8 cellular contexts compared by ENCODE assay signal in genomic region chr1:113809651-113810602, GRCh38. TPM values are rescaled to one million over a fixed set of nuclear protein-coding genes. Genes with fewer than 3 reads are reported as not detected.
DNase-seq lines count a peak whose midpoint lies in the region; ATAC-seq and TF ChIP-seq lines count a peak whose summit lies in the region.

No MANE protein-coding gene starts in this region.

- peaks cover 24 to 67% (median 45%) of the 10 kb centered on the region in 4 donors for H3K4me1 Mint-ChIP-seq in CD4-positive, CD25-positive, alpha-beta regulatory T cell
- peaks cover 31 to 70% (median 57%) of the 10 kb centered on the region in 7 donors for H3K4me1 Mint-ChIP-seq in naive thymus-derived CD4-positive, alpha-beta T cell

- no peak for DNase-seq in CD4-positive, CD25-positive, alpha-beta regulatory T cell
- no peak for DNase-seq in Jurkat, Clone E6-1 (ENCODE audit: low read depth, low spot score)
- DNase-seq in breast epithelium (ENCODE audit: low spot score in 2 of 2): no peak
- no peak for DNase-seq in naive thymus-derived CD4-positive, alpha-beta T cell
- DNase-seq in activated effector memory CD4-positive, alpha-beta T cell treated with anti-CD3 and anti-CD28 coated beads, Interleukin-2, amount 50 U/mL, for 16 hours: no peak

- peak overlapping the region; percentile 94 to 99 (median 97) for H3K4me3 Mint-ChIP-seq in CD4-positive, CD25-positive, alpha-beta regulatory T cell
- H3K4me3 Mint-ChIP-seq in naive thymus-derived CD4-positive, alpha-beta T cell: peak overlapping the region; percentile 73 to 99 (median 96)

- H3K27me3 ChIP-seq in CD4-positive, CD25-positive, alpha-beta regulatory T cell (ENCODE audit: control insufficient read depth, insufficient read depth, low read length): no peaks in the 10 kb centered on the region
- H3K27me3 ChIP-seq in breast epithelium: no peaks in the 10 kb centered on the region
- no peaks in the 10 kb centered on the region for H3K27me3 ChIP-seq in naive thymus-derived CD4-positive, alpha-beta T cell (ENCODE audit: control insufficient read depth in 2 of 2, insufficient read depth in 2 of 2, low read length in 2 of 2)

- peak overlapping the region; percentile 95 for H3K4me3 ChIP-seq in CD4-positive, CD25-positive, alpha-beta regulatory T cell (ENCODE audit: low read depth, low read length)
- H3K4me3 ChIP-seq in Jurkat, Clone E6-1 (ENCODE audit: low read length): peak overlapping the region; percentile 79
- H3K4me3 ChIP-seq in breast epithelium: peak overlapping the region; percentile 72 to 86 (median 84)
- H3K4me3 ChIP-seq in naive thymus-derived CD4-positive, alpha-beta T cell (ENCODE audit: low read length): peak overlapping the region; percentile 57

- POLR2A ChIA-PET in naive thymus-derived CD4-positive, alpha-beta T cell (lab: Charles Lee): no interaction called here

- TF ChIP-seq CTCF in breast epithelium (IDR thresholded peaks at IDR 0.05): no peak

- H3K9me3 ChIP-seq in CD4-positive, CD25-positive, alpha-beta regulatory T cell (ENCODE audit: control insufficient read depth in 2 of 2, low read length in 2 of 2): no peaks in the 10 kb centered on the region
- no peaks in the 10 kb centered on the region for H3K9me3 ChIP-seq in breast epithelium
- no peaks in the 10 kb centered on the region for H3K9me3 ChIP-seq in naive thymus-derived CD4-positive, alpha-beta T cell (ENCODE audit: control insufficient read depth in 2 of 3, low read length in 3 of 3)

- CTCF ChIA-PET in naive thymus-derived CD4-positive, alpha-beta T cell (lab: Charles Lee): no interaction called here

- no peak for TF ChIP-seq POLR2A in breast epithelium (IDR thresholded peaks at IDR 0.05)

- H3K27ac ChIP-seq in CD4-positive, CD25-positive, alpha-beta regulatory T cell (ENCODE audit: insufficient read depth, low read length, poor library complexity, severe bottlenecking): peak overlapping the region; percentile 35
- no peak overlapping the region for H3K27ac ChIP-seq in breast epithelium
- H3K27ac ChIP-seq in naive thymus-derived CD4-positive, alpha-beta T cell (ENCODE audit: low read depth, low read length): peak overlapping the region; percentile 9

- intact Hi-C loops in breast epithelium (cut with DNase I; ENCODE audit: low total_unique reads): no loop called here
- intact Hi-C loops in naive thymus-derived CD4-positive, alpha-beta T cell (cut with micrococcal nuclease): loop anchor here (2.0 to 10.0 kb wide), 9 partner anchors 95 to 1188 kb away; partner anchors contain the start of genes AP4B1 (in 1 of the 2), CSDE1 (in 1 of the 2), DCLRE1B (in 1 of the 2) and DENND2C (in 1 of the 2)

- peaks cover 11% of the 10 kb centered on the region for H3K36me3 Mint-ChIP-seq in CD4-positive, CD25-positive, alpha-beta regulatory T cell
- peaks cover 0 to 30% (median 4%) of the 10 kb centered on the region in 5 donors for H3K36me3 Mint-ChIP-seq in naive thymus-derived CD4-positive, alpha-beta T cell

- H3K27me3 Mint-ChIP-seq in CD4-positive, CD25-positive, alpha-beta regulatory T cell: no peaks in the 10 kb centered on the region
- no peaks in the 10 kb centered on the region for H3K27me3 Mint-ChIP-seq in naive thymus-derived CD4-positive, alpha-beta T cell

- peaks cover 0 to 3% (median 0%) of the 10 kb centered on the region in 7 donors for H3K9me3 Mint-ChIP-seq in CD4-positive, CD25-positive, alpha-beta regulatory T cell
- peaks cover 0 to 3% (median 0%) of the 10 kb centered on the region in 11 donors for H3K9me3 Mint-ChIP-seq in naive thymus-derived CD4-positive, alpha-beta T cell

- ATAC-seq in CD4-positive, CD25-positive, alpha-beta regulatory T cell (ENCODE audit: low read depth in 2 of 2): no peak
- no peak for ATAC-seq in naive thymus-derived CD4-positive, alpha-beta T cell
- no peak for ATAC-seq in GM19397 (IDR thresholded peaks at IDR 0.05; ENCODE audit: unreplicated experiment)
- ATAC-seq in GM19351 (IDR thresholded peaks at IDR 0.05; ENCODE audit: unreplicated experiment): no peak
- ATAC-seq in GM21737 (IDR thresholded peaks at IDR 0.05; ENCODE audit: unreplicated experiment): no peak

- peaks cover 53% of the 10 kb centered on the region for H3K4me1 ChIP-seq in CD4-positive, CD25-positive, alpha-beta regulatory T cell (ENCODE audit: control insufficient read depth, insufficient read depth, low read length, poor library complexity, severe bottlenecking)
- peaks cover 0 to 5% of the 10 kb centered on the region in 2 donors for H3K4me1 ChIP-seq in breast epithelium
- H3K4me1 ChIP-seq in naive thymus-derived CD4-positive, alpha-beta T cell (ENCODE audit: control insufficient read depth in 2 of 2, insufficient read depth in 2 of 2, low read length in 2 of 2): peaks cover 23 to 31% of the 10 kb centered on the region in 2 donors

- peak overlapping the region in 2 of 3 donors; percentile 79 to 95 for H3K27ac Mint-ChIP-seq in CD4-positive, CD25-positive, alpha-beta regulatory T cell
- peak overlapping the region in 7 of 9 donors; percentile 52 to 98 (median 75) for H3K27ac Mint-ChIP-seq in naive thymus-derived CD4-positive, alpha-beta T cell

- H3K36me3 ChIP-seq in CD4-positive, CD25-positive, alpha-beta regulatory T cell (ENCODE audit: control insufficient read depth, insufficient read depth, low read length): peaks cover 7% of the 10 kb centered on the region
- no peaks in the 10 kb centered on the region for H3K36me3 ChIP-seq in breast epithelium
- peaks cover 0 to 6% (median 0%) of the 10 kb centered on the region in 3 experiments for H3K36me3 ChIP-seq in naive thymus-derived CD4-positive, alpha-beta T cell (ENCODE audit: control insufficient read depth in 2 of 3, insufficient read depth in 3 of 3, low read length in 3 of 3)

RNA-seq across cellular contexts. Expression of gene RSBN1, which starts 2.3 kb away (rescaled TPM):
- 52.1 TPM for total RNA-seq in CD4-positive, CD25-positive, alpha-beta regulatory T cell
- polyA plus RNA-seq in CD4-positive, CD25-positive, alpha-beta regulatory T cell: 10 to 100 TPM; 43.8 to 52.7 (median 49.8) TPM
- 12.8 TPM for polyA plus RNA-seq in Jurkat, Clone E6-1 (2012; ENCODE audit: insufficient read depth, insufficient read length)
- total RNA-seq in breast epithelium: 10 to 100 TPM; 25.1 to 41.3 (median 28.2) TPM
- total RNA-seq in naive thymus-derived CD4-positive, alpha-beta T cell: 10 to 100 TPM; 29.9 to 58.1 (median 42.0) TPM
- polyA plus RNA-seq in naive thymus-derived CD4-positive, alpha-beta T cell: 10 to 100 TPM; 40.7 to 44.2 TPM

RNA-seq across cellular contexts. Expression of gene PHTF1, which starts 50.6 kb away (rescaled TPM):
- 16.7 TPM for total RNA-seq in CD4-positive, CD25-positive, alpha-beta regulatory T cell
- polyA plus RNA-seq in CD4-positive, CD25-positive, alpha-beta regulatory T cell: 10 to 100 TPM; 11.1 to 22.7 (median 15.3) TPM
- polyA plus RNA-seq in Jurkat, Clone E6-1 (2012; ENCODE audit: insufficient read depth, insufficient read length): not detected
- 10 to 100 TPM; 13.8 to 18.4 (median 16.4) TPM for total RNA-seq in breast epithelium
- 10 to 100 TPM in 2 of 5 experiments, 1 to 10 TPM in 3; 2.5 to 21.0 (median 7.1) TPM for total RNA-seq in naive thymus-derived CD4-positive, alpha-beta T cell
- 1 to 10 TPM; 1.4 to 1.6 TPM for polyA plus RNA-seq in naive thymus-derived CD4-positive, alpha-beta T cell

Comparison
In these comparisons a context has a peak if more than half of its experiments do, and no peak if none do; other contexts are left out.
1. H3K27ac ChIP-seq: peak in CD4-positive, CD25-positive, alpha-beta regulatory T cell (single experiment) and naive thymus-derived CD4-positive, alpha-beta T cell (single experiment); none in breast epithelium (0 of 2).
2. Peak in every context shown above with its lines, with median percentiles within 50 percentile points of each other: H3K4me3 ChIP-seq.